30 cellular contexts compared by ENCODE assay signal in the genomic region with DNA sequence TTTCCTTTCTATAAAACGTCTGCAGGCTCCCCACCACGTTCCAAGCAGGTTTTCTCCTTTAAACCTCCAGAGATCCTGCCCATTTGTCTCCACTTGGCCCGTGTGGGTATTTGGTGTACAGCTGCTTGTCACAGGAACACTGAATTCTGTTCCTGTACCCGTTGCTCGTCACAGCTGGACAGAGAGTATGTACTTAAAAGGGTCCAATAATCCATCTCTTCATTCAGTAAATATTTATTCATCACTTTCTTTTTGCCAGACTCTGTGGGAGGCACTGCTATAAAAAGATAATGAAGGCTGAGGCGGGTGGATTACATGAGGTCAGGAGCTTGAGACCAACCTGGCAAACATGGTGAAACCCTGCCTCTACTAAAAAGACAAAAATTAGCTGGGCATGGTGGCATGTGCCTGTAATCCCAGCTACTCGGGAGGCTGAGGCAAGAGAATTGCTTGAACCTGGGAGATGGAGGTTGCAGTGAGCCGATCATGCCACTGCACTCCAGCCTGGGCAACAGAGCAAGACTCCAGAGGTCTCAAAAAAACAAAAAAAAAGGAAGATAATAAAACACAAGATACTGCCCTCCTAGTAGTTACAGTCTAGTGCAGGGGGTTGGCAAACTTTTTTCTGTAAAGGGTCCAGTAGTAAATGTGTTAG.
A peak's percentile ranks its signal among the peaks of the same experiment; 100 is the strongest.
DNase-seq lines count a peak whose midpoint lies in the region; ATAC-seq, FAIRE-seq and TF ChIP-seq lines count a peak whose summit lies in the region.
"Had no signal": no experiment of that assay in that cellular context is flagged by ENCODE, and none has a peak within 500 bp of the region (broad histone marks: within the 10 kb centered on the region; RNA-seq: fewer than 3 reads in every experiment).

No MANE protein-coding gene starts in this region.

- intact Hi-C loops in PC-3 (cut with micrococcal nuclease) = no loop called here

- no TSS peak for BruUV-seq in PC-3 (replicated peaks; lab: Mats Ljungman, UMichigan)

- H3K9me2 ChIP-seq in PC-3 (replicated peaks; ENCODE audit: low read length) (no peaks in the 10 kb centered on the region), hepatocyte (replicated peaks; ENCODE audit: insufficient read depth) (no peaks in the 10 kb centered on the region)

- DNase-seq in NCI-H2107 treated with DMSO at 0.1 percent for 48 hours (lab: John Stamatoyannopoulos, UW; ENCODE audit: unreplicated experiment) (peak; percentile 22), NCI-H2107 (lab: John Stamatoyannopoulos, UW) (no peak), NCI-H2196 (lab: John Stamatoyannopoulos, UW; ENCODE audit: unreplicated experiment) (peak; percentile 74), PC-3 (no peak), RCC 7860 (ENCODE audit: low spot score) (no peak), cerebellar nuclear complex (lab: John Stamatoyannopoulos, UW) (no peak), hepatocyte (ENCODE audit: low spot score) (no peak)
- DNase-seq: 8988T; activated CD4-positive, alpha-beta T cell treated with anti-CD3 and anti-CD28 coated beads, Interleukin-2, amount 50 U/mL, for 1 hour; activated naive CD4-positive, alpha-beta T cell treated with Interleukin-2 at 50 U/mL for 16 hours; activated T-cell treated with anti-CD3 and anti-CD28 coated beads, Interleukin-2, amount 50 U/mL, for 4 hours; CD4-positive, alpha-beta T cell; DMS 273 treated with DMSO at 0.1 percent for 48 hours; dorsolateral prefrontal cortex; H9; hippocampal formation; immature natural killer cell; left lung; mesendoderm; NCI-H446; SJCRH30; stimulated activated naive CD8-positive, alpha-beta T cell treated with anti-CD3 and anti-CD28 coated beads, Interleukin-15, Interleukin-2, amounts not matched to agents 100 U/mL and 50 U/mL, for 24 hours; T1000; testis; uterus had no signal

- no peak overlapping the region for H3K4me3 ChIP-seq in PC-3 (ENCODE audit: low read length)
- no peak overlapping the region for H3K4me3 ChIP-seq in hepatocyte
- H3K4me3 ChIP-seq: body of pancreas, dorsolateral prefrontal cortex, gastroesophageal sphincter, left lung, SJCRH30, testis, uterus had no signal

- H3K27me3 ChIP-seq in PC-3 (ENCODE audit: low read length) (no peaks in the 10 kb centered on the region), hepatocyte (no peaks in the 10 kb centered on the region)
- H3K27me3 ChIP-seq: body of pancreas, dorsolateral prefrontal cortex, gastroesophageal sphincter, left lung, SJCRH30, testis, uterus had no signal

- H3K27ac ChIP-seq in PC-3 (ENCODE audit: low read length) (no peak overlapping the region), hepatocyte (no peak overlapping the region)
- H3K27ac ChIP-seq: body of pancreas, dorsolateral prefrontal cortex, gastroesophageal sphincter, left lung, SJCRH30, testis, uterus had no signal

- no peak for FAIRE-seq in RCC 7860 (lab: Jason Lieb, UNC)

- H3K4me1 ChIP-seq in PC-3 (ENCODE audit: insufficient read depth, low read length) (peaks cover 20% of the 10 kb centered on the region), hepatocyte (ENCODE audit: insufficient read depth) (peaks cover 5% of the 10 kb centered on the region)
- H3K4me1 ChIP-seq: left lung, SJCRH30, testis, uterus had no signal

- H3K79me2 ChIP-seq in PC-3 (ENCODE audit: low read length) = no peaks in the 10 kb centered on the region
- no peaks in the 10 kb centered on the region for H3K79me2 ChIP-seq in hepatocyte

- H4K20me1 ChIP-seq in PC-3 (ENCODE audit: low read length) = no peaks in the 10 kb centered on the region
- no peaks in the 10 kb centered on the region for H4K20me1 ChIP-seq in hepatocyte (ENCODE audit: insufficient read depth, poor library complexity, severe bottlenecking)

- H3K9ac ChIP-seq in PC-3 (ENCODE audit: low read length) = no peak overlapping the region

- TF ChIP-seq CTCF in PC-3 (conservative IDR thresholded peaks at IDR 0.05; ENCODE audit: low read depth, low read length) (no peak), hepatocyte (IDR thresholded peaks at IDR 0.05; ENCODE audit: poor library complexity) (no peak)

- no peaks in the 10 kb centered on the region for H3K9me3 ChIP-seq in PC-3 (ENCODE audit: low read length)
- no peaks in the 10 kb centered on the region for H3K9me3 ChIP-seq in hepatocyte (ENCODE audit: low read depth)
- H3K9me3 ChIP-seq: body of pancreas, gastroesophageal sphincter, left lung, SJCRH30, testis, uterus had no signal

- no peaks in the 10 kb centered on the region for H3F3A ChIP-seq in PC-3 (ENCODE audit: low read length, unreplicated experiment)

- WGBS in hepatocyte (ENCODE audit: low lambda C conversion rate, missing lambda C conversion rate) = 55% methylated on average over 8 of the region's 8 CpGs

- no peaks in the 10 kb centered on the region for H3K36me3 ChIP-seq in PC-3 (ENCODE audit: low read depth, low read length)
- H3K36me3 ChIP-seq in hepatocyte (replicated peaks; ENCODE audit: insufficient read depth, low read depth) = no peaks in the 10 kb centered on the region
- H3K36me3 ChIP-seq: SJCRH30, uterus had no signal

- H2AFZ ChIP-seq in PC-3 (ENCODE audit: low read length) (no peak overlapping the region), hepatocyte (no peak overlapping the region)

- ATAC-seq in PC-3 (peak; percentile 36), HG03196 (IDR thresholded peaks at IDR 0.05; ENCODE audit: unreplicated experiment) (no peak)
- ATAC-seq: activated T-cell treated with anti-CD3 and anti-CD28 coated beads, Interleukin-2, amount 50 U/mL, for 4 hours; body of pancreas; gastroesophageal sphincter; left lung; Panc1; stimulated activated naive CD8-positive, alpha-beta T cell treated with anti-CD3 and anti-CD28 coated beads, Interleukin-15, Interleukin-2, amounts not matched to agents 100 U/mL and 50 U/mL, for 24 hours; WTC11 had no signal

- POLR2A ChIA-PET in PC-3 (lab: Charles Lee; ENCODE audit: unreplicated experiment) = interaction anchor here (0.5 to 0.6 kb wide), 2 partner anchors 64 to 1027 kb away, joined by 3 to 5 read pairs; no protein-coding TSS in a partner anchor

- CTCF ChIA-PET in PC-3 (lab: Charles Lee) = no interaction called here

- H3K4me2 ChIP-seq in PC-3 (ENCODE audit: low read length) (no peak overlapping the region), hepatocyte (no peak overlapping the region)

Comparison
In these comparisons a context has a peak if more than half of its experiments do, and no peak if none do; other contexts are left out.
1. DNase-seq: peak in NCI-H2107 treated with DMSO at 0.1 percent for 48 hours (single experiment) and NCI-H2196 (single experiment); none in NCI-H2107 (single experiment), PC-3 (single experiment), RCC 7860 (single experiment), cerebellar nuclear complex (0 of 2) and hepatocyte (single experiment).